In the genomic region with DNA sequence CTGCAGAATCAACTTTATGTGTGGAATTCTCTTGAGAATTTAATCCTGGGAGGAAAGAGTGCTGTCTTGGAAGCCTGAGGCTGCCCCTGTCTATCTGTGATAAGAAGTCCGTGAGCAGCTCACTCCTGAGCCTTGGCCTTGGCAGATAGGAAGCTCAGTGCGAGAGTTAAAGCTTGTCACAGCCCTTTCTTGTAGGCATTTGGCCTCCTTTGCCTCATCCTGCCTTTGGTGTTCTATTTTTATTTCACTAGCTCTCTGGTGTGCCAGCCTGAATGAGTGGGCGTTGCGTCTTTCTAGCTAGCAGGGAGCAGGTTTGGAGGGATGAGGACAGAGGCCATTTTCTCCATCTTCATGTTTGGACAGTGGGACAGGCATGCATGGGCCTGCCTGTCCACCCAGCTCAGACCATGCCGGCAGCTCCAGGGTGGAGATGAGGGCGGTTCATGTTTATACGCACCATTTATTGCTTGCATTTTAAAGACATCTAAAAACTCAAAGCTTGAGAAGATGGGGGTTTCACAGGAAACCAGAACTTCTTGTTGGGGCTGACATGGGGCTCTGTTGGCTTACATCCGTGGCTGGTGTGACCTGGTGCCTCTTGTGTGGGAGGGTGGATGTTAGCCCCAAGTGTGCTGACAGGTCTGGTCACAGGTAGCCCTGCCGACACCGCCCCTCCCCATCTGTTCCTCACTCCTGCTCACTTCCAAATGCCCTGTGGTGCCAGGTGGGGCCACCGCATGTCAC, we compare ENCODE assay signal across 8 cellular contexts. TPM values are rescaled to one million over a fixed set of nuclear protein-coding genes. Genes with fewer than 3 reads are reported as not detected.
DNase-seq lines count a peak whose midpoint lies in the region; ATAC-seq and TF ChIP-seq lines count a peak whose summit lies in the region.

No MANE protein-coding gene starts in this region.

- no peak for TF ChIP-seq CTCF in coronary artery (IDR thresholded peaks at IDR 0.05)
- TF ChIP-seq CTCF in neural crest cell (conservative IDR thresholded peaks at IDR 0.05): no peak

- H3K36me3 Mint-ChIP-seq in neural crest cell (ENCODE audit: low read depth): no peaks in the 10 kb centered on the region

- peak overlapping the region; percentile 88 to 92 for H3K27ac ChIP-seq in coronary artery

- H3K27ac Mint-ChIP-seq in neural crest cell (ENCODE audit: unreplicated experiment): peak overlapping the region; percentile 63

- H3K27me3 Mint-ChIP-seq in neural crest cell (ENCODE audit: low read depth): no peaks in the 10 kb centered on the region

- no peaks in the 10 kb centered on the region for H3K9me3 Mint-ChIP-seq in neural crest cell

- H3K4me3 ChIP-seq in coronary artery: no peak overlapping the region

- ATAC-seq in GM21723 (IDR thresholded peaks at IDR 0.05; ENCODE audit: unreplicated experiment) (peak; percentile 24), GM18519 (IDR thresholded peaks at IDR 0.05; ENCODE audit: low FRiP score, unreplicated experiment) (no peak)

- peak; percentile 19 for DNase-seq in activated CD4-positive, alpha-beta T cell treated with anti-CD3 and anti-CD28 coated beads for 1 hour
- peak; percentile 81 for DNase-seq in coronary artery (ENCODE audit: low spot score)
- no peak for DNase-seq in neural crest cell (ENCODE audit: low read depth, low spot score)
- no peak for DNase-seq in NCI-H2107 (lab: John Stamatoyannopoulos, UW)
- no peak for DNase-seq in AG20443 (ENCODE audit: low spot score)
- DNase-seq in NCI-H446 (lab: John Stamatoyannopoulos, UW): no peak

- H3K4me1 Mint-ChIP-seq in neural crest cell: peaks cover 19% of the 10 kb centered on the region

- no peak overlapping the region for H3K4me3 Mint-ChIP-seq in neural crest cell

RNA-seq across cellular contexts. Expression of gene IRAK2, which starts 29.8 kb away (rescaled TPM):
- total RNA-seq in neural crest cell: 0.39 and 0.44 TPM in 2 replicates

RNA-seq across cellular contexts. Expression of gene VHL, which starts 52.9 kb away (rescaled TPM):
- 80.1 and 80.8 TPM in 2 replicates for total RNA-seq in neural crest cell

RNA-seq across cellular contexts. Expression of gene TATDN2, which starts 53.8 kb away (rescaled TPM):
- total RNA-seq in neural crest cell: 40.5 TPM in 2 replicates

Comparison
In these comparisons a context has a peak if more than half of its experiments do, and no peak if none do; other contexts are left out.
1. DNase-seq: peak in activated CD4-positive, alpha-beta T cell treated with anti-CD3 and anti-CD28 coated beads for 1 hour (single experiment) and coronary artery (single experiment); none in neural crest cell (single experiment), NCI-H2107 (single experiment), AG20443 (single experiment) and NCI-H446 (0 of 2).